Comparison of ENCODE assay signal across 1 cellular context in genomic region chr15:66504563-66505429, GRCh38.
TF ChIP-seq lines count a peak whose summit lies in the region.

Gene RPL4, minus strand, starts transcription at chr15:66504855. Its CDS starts 65 bp downstream, at chr15:66504790.
Gene ZWILCH, plus strand, starts transcription at chr15:66505326. Its CDS starts 13 bp downstream, at chr15:66505339.

TF ChIP-seq in K562, 482 proteins besides CTCF, POLR2A, EP300 and RAD21 (continued from another document and continues in another):
- TF ChIP-seq ZBTB49 (CRISPR knock-in tag; IDR thresholded peaks at IDR 0.05; ENCODE audit: borderline replicate concordance) (no peak), TAF15 (IDR thresholded peaks at IDR 0.05; ENCODE audit: low read depth, low read length) (no peak), ZC3H11A (IDR thresholded peaks at IDR 0.05; ENCODE audit: low read depth, low read length) (no peak), FOXM1 (IDR thresholded peaks at IDR 0.05; ENCODE audit: low read depth) (peak; percentile 75; the same call in 1 of the 2 replicates), FOXM1 (CRISPR knock-in tag; IDR thresholded peaks at IDR 0.05; ENCODE audit: low read depth) (no peak), NELFE (IDR thresholded peaks at IDR 0.05; ENCODE audit: insufficient read depth, insufficient read length) (peak; percentile 36), RCOR1 (IDR thresholded peaks at IDR 0.05; ENCODE audit: borderline replicate concordance in 1 of 2, low read depth in 2 of 2, low read length in 2 of 2) (0 out of 4 replicates have a peak, but pooled peaks of 1 of the 2 experiments have one; percentile 8), ZNF121 (CRISPR knock-in tag; conservative IDR thresholded peaks at IDR 0.05) (peak; percentile 100), PHF8 (IDR thresholded peaks at IDR 0.05; ENCODE audit: borderline replicate concordance, low read length) (peak; percentile 78), KDM4B (IDR thresholded peaks at IDR 0.05; ENCODE audit: borderline replicate concordance in 2 of 2, low read depth in 1 of 2) (peak in 1 of 2 experiments; percentile 75; a peak in 1 of 4 replicates), NFRKB (IDR thresholded peaks at IDR 0.05; ENCODE audit: low read depth) (peak; percentile 99), RBM15 (IDR thresholded peaks at IDR 0.05; ENCODE audit: insufficient read depth, low read length) (no peak), TBL1XR1 (IDR thresholded peaks at IDR 0.05; ENCODE audit: low read length in 2 of 2) (no peak), ZNF324 (CRISPR knock-in tag; IDR thresholded peaks at IDR 0.05) (no peak), GATAD2B (IDR thresholded peaks at IDR 0.05; ENCODE audit: borderline replicate concordance) (no peak), ATF7 (IDR thresholded peaks at IDR 0.05) (peak; percentile 81), ZNF23 (CRISPR knock-in tag; IDR thresholded peaks at IDR 0.05) (no peak), NR2C1 (IDR thresholded peaks at IDR 0.05) (peak; percentile 94), NR2C1 (tag; IDR thresholded peaks at IDR 0.05) (peak; percentile 90), LARP7 (IDR thresholded peaks at IDR 0.05) (peak; percentile 87), CHAMP1 (IDR thresholded peaks at IDR 0.05) (peak; percentile 77; the same call in 1 of the 2 replicates), RFX1 (IDR thresholded peaks at IDR 0.05) (no peak), MIER1 (IDR thresholded peaks at IDR 0.05; ENCODE audit: low read depth) (peak; percentile 64; the same call in 1 of the 2 replicates), RBFOX2 (IDR thresholded peaks at IDR 0.05; ENCODE audit: low read depth, low read length) (peak; percentile 85), TCF3 (CRISPR knock-in tag; IDR thresholded peaks at IDR 0.05) (no peak), PURB (CRISPR knock-in tag; IDR thresholded peaks at IDR 0.05; ENCODE audit: low read depth) (no peak), MAX (CRISPR knock-in tag; IDR thresholded peaks at IDR 0.05) (peak; percentile 61), ZNF134 (CRISPR knock-in tag; conservative IDR thresholded peaks at IDR 0.05) (no peak), ELK1 (CRISPR knock-in tag; IDR thresholded peaks at IDR 0.05) (no peak), ZHX1 (conservative IDR thresholded peaks at IDR 0.05; ENCODE audit: low read length) (no peak), KDM5B (IDR thresholded peaks at IDR 0.05; ENCODE audit: insufficient replicate concordance, low read depth, low read length) (peak; percentile 97), TRIM28 (IDR thresholded peaks at IDR 0.05) (peak; percentile 56; the same call in 1 of the 2 replicates), C11orf30 (IDR thresholded peaks at IDR 0.05; ENCODE audit: low read depth) (peak; percentile 79)
- TF ChIP-seq, protein P1, sequence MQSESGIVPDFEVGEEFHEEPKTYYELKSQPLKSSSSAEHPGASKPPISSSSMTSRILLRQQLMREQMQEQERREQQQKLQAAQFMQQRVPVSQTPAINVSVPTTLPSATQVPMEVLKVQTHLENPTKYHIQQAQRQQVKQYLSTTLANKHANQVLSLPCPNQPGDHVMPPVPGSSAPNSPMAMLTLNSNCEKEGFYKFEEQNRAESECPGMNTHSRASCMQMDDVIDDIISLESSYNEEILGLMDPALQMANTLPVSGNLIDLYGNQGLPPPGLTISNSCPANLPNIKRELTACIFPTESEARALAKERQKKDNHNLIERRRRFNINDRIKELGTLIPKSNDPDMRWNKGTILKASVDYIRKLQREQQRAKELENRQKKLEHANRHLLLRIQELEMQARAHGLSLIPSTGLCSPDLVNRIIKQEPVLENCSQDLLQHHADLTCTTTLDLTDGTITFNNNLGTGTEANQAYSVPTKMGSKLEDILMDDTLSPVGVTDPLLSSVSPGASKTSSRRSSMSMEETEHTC (IDR thresholded peaks at IDR 0.05), result no peak; the same call in 1 of the 2 replicates
- TF ChIP-seq, protein P2, sequence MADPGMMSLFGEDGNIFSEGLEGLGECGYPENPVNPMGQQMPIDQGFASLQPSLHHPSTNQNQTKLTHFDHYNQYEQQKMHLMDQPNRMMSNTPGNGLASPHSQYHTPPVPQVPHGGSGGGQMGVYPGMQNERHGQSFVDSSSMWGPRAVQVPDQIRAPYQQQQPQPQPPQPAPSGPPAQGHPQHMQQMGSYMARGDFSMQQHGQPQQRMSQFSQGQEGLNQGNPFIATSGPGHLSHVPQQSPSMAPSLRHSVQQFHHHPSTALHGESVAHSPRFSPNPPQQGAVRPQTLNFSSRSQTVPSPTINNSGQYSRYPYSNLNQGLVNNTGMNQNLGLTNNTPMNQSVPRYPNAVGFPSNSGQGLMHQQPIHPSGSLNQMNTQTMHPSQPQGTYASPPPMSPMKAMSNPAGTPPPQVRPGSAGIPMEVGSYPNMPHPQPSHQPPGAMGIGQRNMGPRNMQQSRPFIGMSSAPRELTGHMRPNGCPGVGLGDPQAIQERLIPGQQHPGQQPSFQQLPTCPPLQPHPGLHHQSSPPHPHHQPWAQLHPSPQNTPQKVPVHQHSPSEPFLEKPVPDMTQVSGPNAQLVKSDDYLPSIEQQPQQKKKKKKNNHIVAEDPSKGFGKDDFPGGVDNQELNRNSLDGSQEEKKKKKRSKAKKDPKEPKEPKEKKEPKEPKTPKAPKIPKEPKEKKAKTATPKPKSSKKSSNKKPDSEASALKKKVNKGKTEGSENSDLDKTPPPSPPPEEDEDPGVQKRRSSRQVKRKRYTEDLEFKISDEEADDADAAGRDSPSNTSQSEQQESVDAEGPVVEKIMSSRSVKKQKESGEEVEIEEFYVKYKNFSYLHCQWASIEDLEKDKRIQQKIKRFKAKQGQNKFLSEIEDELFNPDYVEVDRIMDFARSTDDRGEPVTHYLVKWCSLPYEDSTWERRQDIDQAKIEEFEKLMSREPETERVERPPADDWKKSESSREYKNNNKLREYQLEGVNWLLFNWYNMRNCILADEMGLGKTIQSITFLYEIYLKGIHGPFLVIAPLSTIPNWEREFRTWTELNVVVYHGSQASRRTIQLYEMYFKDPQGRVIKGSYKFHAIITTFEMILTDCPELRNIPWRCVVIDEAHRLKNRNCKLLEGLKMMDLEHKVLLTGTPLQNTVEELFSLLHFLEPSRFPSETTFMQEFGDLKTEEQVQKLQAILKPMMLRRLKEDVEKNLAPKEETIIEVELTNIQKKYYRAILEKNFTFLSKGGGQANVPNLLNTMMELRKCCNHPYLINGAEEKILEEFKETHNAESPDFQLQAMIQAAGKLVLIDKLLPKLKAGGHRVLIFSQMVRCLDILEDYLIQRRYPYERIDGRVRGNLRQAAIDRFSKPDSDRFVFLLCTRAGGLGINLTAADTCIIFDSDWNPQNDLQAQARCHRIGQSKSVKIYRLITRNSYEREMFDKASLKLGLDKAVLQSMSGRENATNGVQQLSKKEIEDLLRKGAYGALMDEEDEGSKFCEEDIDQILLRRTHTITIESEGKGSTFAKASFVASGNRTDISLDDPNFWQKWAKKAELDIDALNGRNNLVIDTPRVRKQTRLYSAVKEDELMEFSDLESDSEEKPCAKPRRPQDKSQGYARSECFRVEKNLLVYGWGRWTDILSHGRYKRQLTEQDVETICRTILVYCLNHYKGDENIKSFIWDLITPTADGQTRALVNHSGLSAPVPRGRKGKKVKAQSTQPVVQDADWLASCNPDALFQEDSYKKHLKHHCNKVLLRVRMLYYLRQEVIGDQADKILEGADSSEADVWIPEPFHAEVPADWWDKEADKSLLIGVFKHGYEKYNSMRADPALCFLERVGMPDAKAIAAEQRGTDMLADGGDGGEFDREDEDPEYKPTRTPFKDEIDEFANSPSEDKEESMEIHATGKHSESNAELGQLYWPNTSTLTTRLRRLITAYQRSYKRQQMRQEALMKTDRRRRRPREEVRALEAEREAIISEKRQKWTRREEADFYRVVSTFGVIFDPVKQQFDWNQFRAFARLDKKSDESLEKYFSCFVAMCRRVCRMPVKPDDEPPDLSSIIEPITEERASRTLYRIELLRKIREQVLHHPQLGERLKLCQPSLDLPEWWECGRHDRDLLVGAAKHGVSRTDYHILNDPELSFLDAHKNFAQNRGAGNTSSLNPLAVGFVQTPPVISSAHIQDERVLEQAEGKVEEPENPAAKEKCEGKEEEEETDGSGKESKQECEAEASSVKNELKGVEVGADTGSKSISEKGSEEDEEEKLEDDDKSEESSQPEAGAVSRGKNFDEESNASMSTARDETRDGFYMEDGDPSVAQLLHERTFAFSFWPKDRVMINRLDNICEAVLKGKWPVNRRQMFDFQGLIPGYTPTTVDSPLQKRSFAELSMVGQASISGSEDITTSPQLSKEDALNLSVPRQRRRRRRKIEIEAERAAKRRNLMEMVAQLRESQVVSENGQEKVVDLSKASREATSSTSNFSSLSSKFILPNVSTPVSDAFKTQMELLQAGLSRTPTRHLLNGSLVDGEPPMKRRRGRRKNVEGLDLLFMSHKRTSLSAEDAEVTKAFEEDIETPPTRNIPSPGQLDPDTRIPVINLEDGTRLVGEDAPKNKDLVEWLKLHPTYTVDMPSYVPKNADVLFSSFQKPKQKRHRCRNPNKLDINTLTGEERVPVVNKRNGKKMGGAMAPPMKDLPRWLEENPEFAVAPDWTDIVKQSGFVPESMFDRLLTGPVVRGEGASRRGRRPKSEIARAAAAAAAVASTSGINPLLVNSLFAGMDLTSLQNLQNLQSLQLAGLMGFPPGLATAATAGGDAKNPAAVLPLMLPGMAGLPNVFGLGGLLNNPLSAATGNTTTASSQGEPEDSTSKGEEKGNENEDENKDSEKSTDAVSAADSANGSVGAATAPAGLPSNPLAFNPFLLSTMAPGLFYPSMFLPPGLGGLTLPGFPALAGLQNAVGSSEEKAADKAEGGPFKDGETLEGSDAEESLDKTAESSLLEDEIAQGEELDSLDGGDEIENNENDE (IDR thresholded peaks at IDR 0.05; ENCODE audit: low read depth, low read length), result no peak
- TF ChIP-seq, protein P3, sequence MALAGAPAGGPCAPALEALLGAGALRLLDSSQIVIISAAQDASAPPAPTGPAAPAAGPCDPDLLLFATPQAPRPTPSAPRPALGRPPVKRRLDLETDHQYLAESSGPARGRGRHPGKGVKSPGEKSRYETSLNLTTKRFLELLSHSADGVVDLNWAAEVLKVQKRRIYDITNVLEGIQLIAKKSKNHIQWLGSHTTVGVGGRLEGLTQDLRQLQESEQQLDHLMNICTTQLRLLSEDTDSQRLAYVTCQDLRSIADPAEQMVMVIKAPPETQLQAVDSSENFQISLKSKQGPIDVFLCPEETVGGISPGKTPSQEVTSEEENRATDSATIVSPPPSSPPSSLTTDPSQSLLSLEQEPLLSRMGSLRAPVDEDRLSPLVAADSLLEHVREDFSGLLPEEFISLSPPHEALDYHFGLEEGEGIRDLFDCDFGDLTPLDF (CRISPR knock-in tag; IDR thresholded peaks at IDR 0.05), result no peak
